Comparison of ENCODE assay signal across 8 cellular contexts in genomic region chr6:75261299-75261698, GRCh38.
"Had no signal": no experiment of that assay in that cellular context is flagged by ENCODE, and none has a peak within 500 bp of the region (broad histone marks: within the 10 kb centered on the region; RNA-seq: fewer than 3 reads in every experiment).

No MANE protein-coding gene starts in this region.

- H3K9me3 Mint-ChIP-seq: H9 had no signal

- H3K4me1 Mint-ChIP-seq: H9 had no signal

- FAIRE-seq: H54, HTR-8/SVneo had no signal

- H2AFZ ChIP-seq: GM23248 had no signal

- H3K27ac Mint-ChIP-seq: H9 had no signal

- H3K4me3 Mint-ChIP-seq: H9 had no signal

- H3K4me3 ChIP-seq: GM23248 had no signal

- H3K4me2 ChIP-seq: KMS-11 had no signal

- H3K9ac ChIP-seq: GM23248, KMS-11 had no signal

- H3K27ac ChIP-seq: GM23248, KMS-11 had no signal

- DNase-seq: GM23248, GOT3, H9, HCEC 1CT, KBM-7 had no signal
